In the genomic region with DNA sequence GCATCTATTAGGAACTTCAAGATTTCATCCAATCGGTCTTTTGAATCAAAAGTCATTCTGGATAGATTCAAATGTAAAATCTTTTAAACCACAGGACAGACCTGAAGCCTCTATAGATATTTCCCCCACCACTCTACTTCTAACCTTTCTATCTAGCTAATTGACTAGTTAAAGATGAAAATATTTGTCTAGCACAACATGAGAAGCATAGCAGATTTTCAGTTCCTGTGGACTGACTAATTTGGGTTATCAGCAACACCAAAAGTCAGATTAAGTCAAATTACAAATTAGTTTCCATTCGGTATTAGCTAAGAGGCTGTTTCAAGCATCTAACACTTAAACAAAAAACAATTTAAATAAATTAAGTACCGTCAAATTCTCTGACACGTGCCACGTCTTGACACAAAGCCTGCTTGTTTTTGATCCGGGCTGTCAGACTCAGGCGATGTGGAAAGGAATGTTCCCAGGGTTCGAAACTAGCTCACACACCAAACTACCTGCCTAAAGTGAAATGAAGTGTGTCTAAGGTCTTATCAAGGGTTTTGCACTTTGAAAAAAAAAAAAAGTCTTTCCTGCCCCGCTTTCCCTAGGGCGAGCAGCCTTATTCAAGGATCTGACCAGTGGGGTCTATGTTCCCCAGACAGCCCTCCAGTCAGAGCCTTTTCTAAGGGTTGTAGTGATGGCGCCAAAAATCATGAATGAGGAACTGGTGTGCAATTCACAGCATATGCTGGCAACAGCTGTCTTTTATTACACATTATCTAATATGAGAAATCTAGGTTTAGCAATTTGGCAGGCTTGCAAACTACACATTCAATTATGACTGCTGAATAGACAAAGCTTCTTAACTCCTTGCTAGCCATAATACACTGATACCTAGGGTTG, we compare ENCODE assay signal across 8 cellular contexts. TPM values are rescaled to one million over a fixed set of nuclear protein-coding genes. Genes with fewer than 3 reads are reported as not detected.
DNase-seq lines count a peak whose midpoint lies in the region; ATAC-seq, FAIRE-seq and TF ChIP-seq lines count a peak whose summit lies in the region.

No MANE protein-coding gene starts in this region.

- H2BK15ac ChIP-seq in mesendoderm (replicated peaks; ENCODE audit: low read depth) = no peak overlapping the region

- WGBS in mesendoderm (ENCODE audit: extremely low coverage, insufficient coverage, low lambda C conversion rate) = no CpG with 5 or more reads among the region's 11 CpGs

- TF ChIP-seq CTCF in left lung (IDR thresholded peaks at IDR 0.05) (no peak), omental fat pad (IDR thresholded peaks at IDR 0.05) (no peak)

- no peak overlapping the region for H3K23ac ChIP-seq in mesendoderm (ENCODE audit: low read length)

- no peaks in the 10 kb centered on the region for H3K27me3 ChIP-seq in left lung
- no peaks in the 10 kb centered on the region for H3K27me3 ChIP-seq in mesendoderm (ENCODE audit: insufficient read depth, low read length, poor library complexity)

- H2AK5ac ChIP-seq in mesendoderm (ENCODE audit: low read length) = no peak overlapping the region

- H3K79me2 ChIP-seq in mesendoderm (ENCODE audit: control insufficient read depth, insufficient read depth, low read length) = no peaks in the 10 kb centered on the region

- H4K8ac ChIP-seq in mesendoderm (ENCODE audit: low read depth, low read length) = no peak overlapping the region

- H3K9ac ChIP-seq in mesendoderm (ENCODE audit: low read length) = no peak overlapping the region

- FAIRE-seq in RCC 7860 (lab: Jason Lieb, UNC) = no peak

- no peaks in the 10 kb centered on the region for H3K9me3 ChIP-seq in left lung

- no peaks in the 10 kb centered on the region for H3K79me1 ChIP-seq in mesendoderm (ENCODE audit: low read length)

- no peak overlapping the region for H3K4me2 ChIP-seq in mesendoderm (ENCODE audit: low read length)

- no peaks in the 10 kb centered on the region for H3K36me3 ChIP-seq in left lung
- no peaks in the 10 kb centered on the region for H3K36me3 ChIP-seq in mesendoderm (ENCODE audit: control insufficient read depth, insufficient read depth, low read length)

- H3K4ac ChIP-seq in mesendoderm (ENCODE audit: low read depth, low read length) = no peak overlapping the region

- intact Hi-C loops in left lung (cut with DNase I) = no loop called here

- H3K18ac ChIP-seq in mesendoderm (ENCODE audit: low read length) = no peak overlapping the region

- H3K4me1 ChIP-seq in left lung = peaks cover 0 to 57% of the 10 kb centered on the region in 2 donors
- H3K4me1 ChIP-seq in mesendoderm (ENCODE audit: control insufficient read depth, low read depth, low read length) = no peaks in the 10 kb centered on the region

- H3K4me3 ChIP-seq in left lung (peak overlapping the region in 1 of 2 donors; percentile 53), mesendoderm (ENCODE audit: low read length) (no peak overlapping the region)

- H3K27ac ChIP-seq in left lung (peak overlapping the region; percentile 48 to 55), mesendoderm (ENCODE audit: low read depth, low read length) (no peak overlapping the region)

- DNase-seq in RPMI8226 (peak; percentile 64), left lung (no peak), SIG-M5 (lab: John Stamatoyannopoulos, UW) (no peak), omental fat pad (ENCODE audit: low spot score) (no peak), RCC 7860 (ENCODE audit: low spot score) (no peak), mesendoderm (no peak)

- H3K56ac ChIP-seq in mesendoderm (ENCODE audit: low read length) = no peak overlapping the region

- no peak overlapping the region for H2BK120ac ChIP-seq in mesendoderm (ENCODE audit: low read depth, low read length)

- ATAC-seq in GM18868 (IDR thresholded peaks at IDR 0.05; ENCODE audit: unreplicated experiment) = peak; percentile 15
- peak; percentile 15 for ATAC-seq in HG02943 (IDR thresholded peaks at IDR 0.05; ENCODE audit: low read depth, unreplicated experiment)
- no peak for ATAC-seq in left lung
- ATAC-seq in omental fat pad (ENCODE audit: low FRiP score) = no peak

- no peak overlapping the region for H2BK5ac ChIP-seq in mesendoderm (ENCODE audit: low read length)

- no peak overlapping the region for H4K5ac ChIP-seq in mesendoderm (ENCODE audit: low read length)

RNA-seq across cellular contexts. Expression of a gene that starts 4.7 kb away (rescaled TPM):
- total RNA-seq in left lung (10 to 100 TPM; 10.9 to 25.1 TPM), omental fat pad (10 to 100 TPM; 13.4 to 26.1 (median 17.5) TPM)
- 0.20 TPM for polyA plus RNA-seq in mesendoderm (2013, experiment 1 of 2)
- 0.10 TPM for polyA plus RNA-seq in mesendoderm (2013, experiment 2 of 2)

Comparison
In these comparisons a context has a peak if more than half of its experiments do, and no peak if none do; other contexts are left out.
1. ATAC-seq: peak in GM18868 (single experiment) and HG02943 (single experiment); none in left lung (single experiment) and omental fat pad (single experiment).